ENCODE assay signal across 34 cellular contexts in the genomic region with DNA sequence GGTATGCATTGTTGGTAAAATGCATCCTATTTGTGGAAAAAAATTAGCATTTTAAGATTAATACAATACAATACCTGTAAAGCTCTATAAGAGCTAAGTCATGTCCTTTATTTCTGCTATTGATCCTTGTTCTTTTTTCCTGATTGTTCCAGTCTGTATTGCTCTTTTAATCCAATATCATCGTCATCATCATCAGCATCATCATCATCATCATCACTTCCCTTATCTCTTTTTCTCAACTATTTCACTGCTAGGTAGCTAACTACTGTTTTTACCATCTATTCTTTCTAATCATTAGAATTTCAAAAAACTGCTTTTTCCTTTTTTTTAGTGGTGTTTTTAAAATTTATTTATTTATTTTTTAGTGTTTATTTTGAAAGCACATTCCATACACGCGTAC.
"Had no signal": no experiment of that assay in that cellular context is flagged by ENCODE, and none has a peak within 500 bp of the region (broad histone marks: within the 10 kb centered on the region; RNA-seq: fewer than 3 reads in every experiment).

No MANE protein-coding gene starts in this region.

- H3K4me3 ChIP-seq: adrenal gland, body of pancreas, esophagus muscularis mucosa, gastrocnemius medialis, heart left ventricle had no signal

- FAIRE-seq: colon had no signal

- H3K4me1 Mint-ChIP-seq: activated B cell treated with CpG ODN at 0.5 μM for 24 hours; activated CD8-positive, alpha-beta memory T cell treated with anti-CD3 and anti-CD28 coated beads, Interleukin-2, amount 10 ng/mL, durations not matched to agents 7 days and 5 days; activated naive CD4-positive, alpha-beta T cell treated with anti-CD3 and anti-CD28 coated beads, Interleukin-2, amount 50 U/mL, for 24 hours; activated naive CD8-positive, alpha-beta T cell treated with anti-CD3 and anti-CD28 coated beads for 36 hours; activated naive CD8-positive, alpha-beta T cell treated with anti-CD3 and anti-CD28 coated beads, Interleukin-2, amount 50 U/mL, for 24 hours had no signal

- H3K36me3 ChIP-seq: adrenal gland, esophagus muscularis mucosa, gastrocnemius medialis, heart left ventricle had no signal

- H3K4me1 ChIP-seq: adrenal gland, body of pancreas, foreskin keratinocyte, gastrocnemius medialis, heart left ventricle had no signal

- H3K9me3 ChIP-seq: adrenal gland, body of pancreas, esophagus muscularis mucosa, gastrocnemius medialis had no signal

- H3K9me3 Mint-ChIP-seq: activated B cell treated with CpG ODN at 0.5 μM for 24 hours; activated naive CD4-positive, alpha-beta T cell treated with anti-CD3 and anti-CD28 coated beads for 36 hours; activated naive CD4-positive, alpha-beta T cell treated with anti-CD3 and anti-CD28 coated beads, Interleukin-2, amount 50 U/mL, for 24 hours; activated naive CD8-positive, alpha-beta T cell treated with anti-CD3 and anti-CD28 coated beads for 36 hours; activated naive CD8-positive, alpha-beta T cell treated with anti-CD3 and anti-CD28 coated beads, Interleukin-2, amount 50 U/mL, for 24 hours; activated T-helper 1 cell treated with anti-CD3 and anti-CD28 coated beads, Interleukin-12 subunit alpha, Interleukin-12 subunit beta, Interleukin-2, Interleukin-4 antibody, amounts not matched to agents 30 ng/mL and 10 ng/mL and 1 ng/mL, durations not matched to agents 14 hours and 24 hours and 36 hours; activated T-helper 2 cell treated with anti-CD3 and anti-CD28 coated beads, Interferon-gamma antibody, Interleukin-2, Interleukin-4, amounts not matched to agents 10 μg/mL and 5 μg/mL and 100 μg/mL, durations not matched to agents 14 hours and 24 hours and 36 hours; effector memory CD8-positive, alpha-beta T cell had no signal

- H3K27me3 ChIP-seq: adrenal gland, body of pancreas, esophagus muscularis mucosa, foreskin keratinocyte, gastrocnemius medialis, heart left ventricle had no signal

- H3K4me3 Mint-ChIP-seq: activated B cell treated with CpG ODN at 0.5 μM for 24 hours; activated CD8-positive, alpha-beta memory T cell treated with anti-CD3 and anti-CD28 coated beads, Interleukin-2, amount 10 ng/mL, durations not matched to agents 7 days and 5 days; activated CD8-positive, alpha-beta T cell treated with anti-CD3 and anti-CD28 coated beads, Interleukin-2, amount 10 ng/mL, durations not matched to agents 7 days and 5 days; activated naive CD4-positive, alpha-beta T cell treated with anti-CD3 and anti-CD28 coated beads for 36 hours; activated naive CD4-positive, alpha-beta T cell treated with anti-CD3 and anti-CD28 coated beads, Interleukin-2, amount 50 U/mL, for 24 hours; activated naive CD8-positive, alpha-beta T cell treated with anti-CD3 and anti-CD28 coated beads for 36 hours; activated naive CD8-positive, alpha-beta T cell treated with anti-CD3 and anti-CD28 coated beads, Interleukin-2, amount 50 U/mL, for 24 hours; activated T-helper 1 cell treated with anti-CD3 and anti-CD28 coated beads, Interleukin-12 subunit alpha, Interleukin-12 subunit beta, Interleukin-2, Interleukin-4 antibody, amounts not matched to agents 30 ng/mL and 10 ng/mL and 1 ng/mL, durations not matched to agents 14 hours and 24 hours and 36 hours; effector memory CD8-positive, alpha-beta T cell had no signal

- ATAC-seq: activated CD4-positive, CD25-positive, alpha-beta regulatory T cell treated with anti-CD3 and anti-CD28 coated beads, Interleukin-2, amount 50 U/mL, for 24 hours; activated CD8-positive, alpha-beta memory T cell treated with anti-CD3 and anti-CD28 coated beads, Interleukin-2, amount 10 ng/mL, durations not matched to agents 7 days and 5 days; activated CD8-positive, alpha-beta T cell treated with anti-CD3 and anti-CD28 coated beads, Interleukin-2, amount 10 ng/mL, durations not matched to agents 7 days and 5 days; activated naive CD8-positive, alpha-beta T cell treated with anti-CD3 and anti-CD28 coated beads, Interleukin-2, amount 50 U/mL, for 24 hours; body of pancreas; effector memory CD8-positive, alpha-beta T cell; foreskin keratinocyte; gastrocnemius medialis; heart left ventricle had no signal

- DNase-seq: activated B cell treated with CpG ODN at 0.5 μM for 24 hours; activated CD4-positive, alpha-beta T cell treated with anti-CD3 and anti-CD28 coated beads for 48 hours; activated CD4-positive, alpha-beta T cell treated with anti-CD3 and anti-CD28 coated beads, Interleukin-2, amount 50 U/mL, for 1 hour; activated CD4-positive, alpha-beta T cell treated with anti-CD3 and anti-CD28 coated beads, Interleukin-2, amount 50 U/mL, for 48 hours; activated CD8-positive, alpha-beta memory T cell treated with anti-CD3 and anti-CD28 coated beads, Interleukin-2, amount 10 ng/mL, durations not matched to agents 7 days and 5 days; activated CD8-positive, alpha-beta memory T cell treated with anti-CD3 and anti-CD28 coated beads, Interleukin-2, amount 50 U/mL, for 4 hours; activated CD8-positive, alpha-beta T cell treated with anti-CD3 and anti-CD28 coated beads, Interleukin-2, amount 10 ng/mL, durations not matched to agents 7 days and 5 days; activated effector memory CD4-positive, alpha-beta T cell treated with anti-CD3 and anti-CD28 coated beads, Interleukin-2, amount 50 U/mL, for 16 hours; activated naive CD4-positive, alpha-beta T cell treated with anti-CD3 and anti-CD28 coated beads for 36 hours; activated naive CD8-positive, alpha-beta T cell treated with anti-CD3 and anti-CD28 coated beads for 36 hours; activated naive CD8-positive, alpha-beta T cell treated with anti-CD3 and anti-CD28 coated beads, Interleukin-2, amount 50 U/mL, for 24 hours; activated T-cell treated with anti-CD3 and anti-CD28 coated beads, Interleukin-2, amount 50 U/mL, for 1 hour; activated T-cell treated with anti-CD3 and anti-CD28 coated beads, Interleukin-2, amount 50 U/mL, for 48 hours; adrenal gland; amygdala; aorta; body of pancreas; caudate nucleus; cortex of kidney; dermis blood vessel endothelial cell; effector CD4-positive, alpha-beta T cell; effector memory CD8-positive, alpha-beta T cell; erythroblast; foreskin keratinocyte; gastrocnemius medialis; glutamatergic neuron; heart left ventricle; T-helper 2 cell had no signal

- H3K27ac Mint-ChIP-seq: activated B cell treated with CpG ODN at 0.5 μM for 24 hours; activated CD8-positive, alpha-beta memory T cell treated with anti-CD3 and anti-CD28 coated beads, Interleukin-2, amount 10 ng/mL, durations not matched to agents 7 days and 5 days; activated CD8-positive, alpha-beta T cell treated with anti-CD3 and anti-CD28 coated beads, Interleukin-2, amount 10 ng/mL, durations not matched to agents 7 days and 5 days; activated naive CD4-positive, alpha-beta T cell treated with anti-CD3 and anti-CD28 coated beads for 36 hours; activated naive CD4-positive, alpha-beta T cell treated with anti-CD3 and anti-CD28 coated beads, Interleukin-2, amount 50 U/mL, for 24 hours; activated naive CD8-positive, alpha-beta T cell treated with anti-CD3 and anti-CD28 coated beads for 36 hours; activated naive CD8-positive, alpha-beta T cell treated with anti-CD3 and anti-CD28 coated beads, Interleukin-2, amount 50 U/mL, for 24 hours; activated T-helper 1 cell treated with anti-CD3 and anti-CD28 coated beads, Interleukin-12 subunit alpha, Interleukin-12 subunit beta, Interleukin-2, Interleukin-4 antibody, amounts not matched to agents 30 ng/mL and 10 ng/mL and 1 ng/mL, durations not matched to agents 14 hours and 24 hours and 36 hours; activated T-helper 2 cell treated with anti-CD3 and anti-CD28 coated beads, Interferon-gamma antibody, Interleukin-2, Interleukin-4, amounts not matched to agents 10 μg/mL and 5 μg/mL and 100 μg/mL, durations not matched to agents 14 hours and 24 hours and 36 hours; effector memory CD8-positive, alpha-beta T cell had no signal

- H3K36me3 Mint-ChIP-seq: activated CD8-positive, alpha-beta memory T cell treated with anti-CD3 and anti-CD28 coated beads, Interleukin-2, amount 10 ng/mL, durations not matched to agents 7 days and 5 days had no signal

- H3K27ac ChIP-seq: adrenal gland, body of pancreas, esophagus muscularis mucosa, foreskin keratinocyte, gastrocnemius medialis, heart left ventricle had no signal

- H3K27me3 Mint-ChIP-seq: activated B cell treated with CpG ODN at 0.5 μM for 24 hours; activated naive CD8-positive, alpha-beta T cell treated with anti-CD3 and anti-CD28 coated beads for 36 hours had no signal
